In genomic region chr1:236065509-236066005, GRCh38 we compare ENCODE assay signal across 1 cellular context.
A peak's percentile ranks its signal among the peaks of the same experiment; 100 is the strongest.
TF ChIP-seq lines count a peak whose summit lies in the region.

No MANE protein-coding gene starts in this region.

TF ChIP-seq in HepG2, 621 proteins besides CTCF, POLR2A, EP300 and RAD21 (continued from another document):
- no peak for TF ChIP-seq HOMEZ (CRISPR knock-in tag; IDR thresholded peaks at IDR 0.05; ENCODE audit: low read depth)
- no peak for TF ChIP-seq TOPORS (CRISPR knock-in tag; IDR thresholded peaks at IDR 0.05)
- no peak for TF ChIP-seq ZNF207 (IDR thresholded peaks at IDR 0.05; ENCODE audit: borderline replicate concordance)
- 0 out of 2 replicates have a peak, but pooled peaks have one; percentile 69 for TF ChIP-seq NCOA1 (CRISPR knock-in tag; IDR thresholded peaks at IDR 0.05)
- no peak for TF ChIP-seq BCLAF1 (IDR thresholded peaks at IDR 0.05)
- peak; percentile 2; the same call in 1 of the 2 replicates for TF ChIP-seq ZFP82 (CRISPR knock-in tag; IDR thresholded peaks at IDR 0.05; ENCODE audit: borderline replicate concordance)
- TF ChIP-seq ZMAT5 (CRISPR knock-in tag; IDR thresholded peaks at IDR 0.05; ENCODE audit: borderline replicate concordance, low read depth), result no peak
- 0 out of 2 replicates have a peak, but pooled peaks have one; percentile 8 for TF ChIP-seq ZNF724P (CRISPR knock-in tag; IDR thresholded peaks at IDR 0.05; ENCODE audit: borderline replicate concordance)
- no peak for TF ChIP-seq DBP (CRISPR knock-in tag; IDR thresholded peaks at IDR 0.05; ENCODE audit: not compliant biosample characterization)
- TF ChIP-seq ZNF234 (CRISPR knock-in tag; conservative IDR thresholded peaks at IDR 0.05), result 0 out of 2 replicates have a peak, but pooled peaks have one; percentile 4
- TF ChIP-seq ZKSCAN5 (CRISPR knock-in tag; IDR thresholded peaks at IDR 0.05), result no peak
